ENCODE assay signal across 9 cellular contexts in the genomic region with DNA sequence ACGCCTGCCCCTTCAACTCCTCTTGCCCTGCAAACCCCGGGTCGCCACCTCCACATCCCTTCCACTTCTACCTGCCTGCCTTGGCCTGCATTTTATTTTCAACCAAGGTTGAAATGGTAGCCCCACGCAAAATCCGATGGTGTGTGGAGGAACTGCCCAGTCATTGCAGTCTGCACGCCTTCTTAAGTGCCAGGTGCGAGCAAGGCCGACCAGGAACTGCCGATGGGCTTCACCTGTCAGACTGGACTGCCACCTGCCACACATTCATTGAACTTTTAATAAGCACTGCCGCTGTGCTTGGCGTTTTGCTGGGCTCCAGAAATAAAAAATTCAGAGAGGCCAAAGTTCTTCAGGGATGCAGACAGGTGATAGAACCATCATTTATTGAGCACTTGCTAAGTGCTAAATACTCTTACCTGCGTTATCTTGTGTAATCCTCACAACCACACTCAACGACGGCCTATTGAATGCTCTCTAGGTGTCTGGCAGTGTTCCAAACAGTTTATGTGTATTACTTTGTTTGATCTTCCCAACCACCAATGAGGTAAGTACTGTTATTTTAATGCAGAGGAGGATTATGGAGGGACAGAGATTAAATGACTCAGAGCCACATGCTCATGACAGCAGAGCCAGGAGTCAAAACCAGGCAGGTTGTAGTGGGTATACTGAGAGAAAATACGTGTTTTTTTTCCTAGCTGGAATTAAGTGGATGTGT.
DNase-seq lines count a peak whose midpoint lies in the region; ATAC-seq, FAIRE-seq and TF ChIP-seq lines count a peak whose summit lies in the region.
"Had no signal": no experiment of that assay in that cellular context is flagged by ENCODE, and none has a peak within 500 bp of the region (broad histone marks: within the 10 kb centered on the region; RNA-seq: fewer than 3 reads in every experiment).

No MANE protein-coding gene starts in this region.

- H3K9ac ChIP-seq in mucosa of stomach (ENCODE audit: low read length): no peak overlapping the region

- TF ChIP-seq CTCF in LNCaP clone FGC (IDR thresholded peaks at IDR 0.05; ENCODE audit: control insufficient read depth, extremely low read depth, insufficient read depth) (no peak), coronary artery (IDR thresholded peaks at IDR 0.05) (no peak)

- peak; percentile 11 for DNase-seq in LNCaP clone FGC (ENCODE audit: low read depth)
- DNase-seq in SHP77 treated with DMSO at 0.1 percent for 48 hours (lab: John Stamatoyannopoulos, UW): peak; percentile 94
- no peak for DNase-seq in coronary artery (ENCODE audit: low spot score)
- DNase-seq in urothelium cell line (ENCODE audit: low spot score): peak; percentile 54

- FAIRE-seq in urothelium cell line (lab: Jason Lieb, UNC): peak; percentile 62

- peak overlapping the region in 1 of 2 donors; percentile 48 for H3K27ac ChIP-seq in coronary artery
- H3K27ac ChIP-seq: SJSA1 had no signal

- peaks cover 11% of the 10 kb centered on the region for H3K4me1 ChIP-seq in mucosa of stomach (ENCODE audit: control insufficient read depth, insufficient read depth, low read length)
- H3K4me1 ChIP-seq: SJSA1 had no signal

- no peaks in the 10 kb centered on the region for H3K9me3 ChIP-seq in mucosa of stomach (ENCODE audit: control insufficient read depth, low read length)
- H3K9me3 ChIP-seq: SJSA1 had no signal

- no peak overlapping the region for H3K4me3 ChIP-seq in LNCaP clone FGC (ENCODE audit: low read depth, low read length)
- peak overlapping the region; percentile 79 for H3K4me3 ChIP-seq in coronary artery
- H3K4me3 ChIP-seq in mucosa of stomach (ENCODE audit: low read length): peak overlapping the region; percentile 21
- H3K4me3 ChIP-seq: SJSA1 had no signal

- no peak for ATAC-seq in GM18907 (IDR thresholded peaks at IDR 0.05; ENCODE audit: unreplicated experiment)
- ATAC-seq in GM18873 (IDR thresholded peaks at IDR 0.05; ENCODE audit: low FRiP score, unreplicated experiment): no peak
- ATAC-seq in HG03571 (IDR thresholded peaks at IDR 0.05; ENCODE audit: unreplicated experiment): no peak

- no peaks in the 10 kb centered on the region for H3K36me3 ChIP-seq in mucosa of stomach (ENCODE audit: control insufficient read depth, insufficient read depth, low read length)
- H3K36me3 ChIP-seq: SJSA1 had no signal

- H3K27me3 ChIP-seq in mucosa of stomach (ENCODE audit: control insufficient read depth, insufficient read depth, low read length): no peaks in the 10 kb centered on the region
